ENCODE assay signal across 1 cellular context in genomic region chr19:4606921-4607678, GRCh38.
TF ChIP-seq lines count a peak whose summit lies in the region.

No MANE protein-coding gene starts in this region.

TF ChIP-seq in WTC11, 78 proteins besides CTCF, POLR2A, EP300 and RAD21 (continued from another document):
- TF ChIP-seq CDX4 (CRISPR knock-in tag; IDR thresholded peaks at IDR 0.05; ENCODE audit: borderline replicate concordance), result no peak
- no peak for TF ChIP-seq ZNF219 (CRISPR knock-in tag; IDR thresholded peaks at IDR 0.05; ENCODE audit: borderline replicate concordance)
- TF ChIP-seq FOXP4 (CRISPR knock-in tag; IDR thresholded peaks at IDR 0.05), result no peak
- TF ChIP-seq FOXK1 (CRISPR knock-in tag; IDR thresholded peaks at IDR 0.05), result no peak; the same call in 1 of the 2 replicates
- TF ChIP-seq, protein P1, sequence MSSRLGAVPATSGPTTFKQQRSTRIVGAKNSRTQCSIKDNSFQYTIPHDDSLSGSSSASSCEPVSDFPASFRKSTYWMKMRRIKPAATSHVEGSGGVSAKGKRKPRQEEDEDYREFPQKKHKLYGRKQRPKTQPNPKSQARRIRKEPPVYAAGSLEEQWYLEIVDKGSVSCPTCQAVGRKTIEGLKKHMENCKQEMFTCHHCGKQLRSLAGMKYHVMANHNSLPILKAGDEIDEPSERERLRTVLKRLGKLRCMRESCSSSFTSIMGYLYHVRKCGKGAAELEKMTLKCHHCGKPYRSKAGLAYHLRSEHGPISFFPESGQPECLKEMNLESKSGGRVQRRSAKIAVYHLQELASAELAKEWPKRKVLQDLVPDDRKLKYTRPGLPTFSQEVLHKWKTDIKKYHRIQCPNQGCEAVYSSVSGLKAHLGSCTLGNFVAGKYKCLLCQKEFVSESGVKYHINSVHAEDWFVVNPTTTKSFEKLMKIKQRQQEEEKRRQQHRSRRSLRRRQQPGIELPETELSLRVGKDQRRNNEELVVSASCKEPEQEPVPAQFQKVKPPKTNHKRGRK (CRISPR knock-in tag; IDR thresholded peaks at IDR 0.05; ENCODE audit: borderline replicate concordance), result no peak
- peak; percentile 91 for TF ChIP-seq USF1 (CRISPR knock-in tag; IDR thresholded peaks at IDR 0.05)
- TF ChIP-seq PRRX2 (CRISPR knock-in tag; IDR thresholded peaks at IDR 0.05), result no peak
- TF ChIP-seq MXD4 (CRISPR knock-in tag; IDR thresholded peaks at IDR 0.05; ENCODE audit: borderline replicate concordance), result no peak
- TF ChIP-seq ZBTB21 (CRISPR knock-in tag; IDR thresholded peaks at IDR 0.05; ENCODE audit: borderline replicate concordance), result no peak
- no peak for TF ChIP-seq KAT7 (CRISPR knock-in tag; IDR thresholded peaks at IDR 0.05; ENCODE audit: borderline replicate concordance)
- TF ChIP-seq MAX (CRISPR knock-in tag; IDR thresholded peaks at IDR 0.05), result peak; percentile 37; the same call in 1 of the 2 replicates
